9 cellular contexts compared by ENCODE assay signal in genomic region chr15:29674661-29675533, GRCh38.
DNase-seq lines count a peak whose midpoint lies in the region; ATAC-seq, FAIRE-seq and TF ChIP-seq lines count a peak whose summit lies in the region.
"Had no signal": no experiment of that assay in that cellular context is flagged by ENCODE, and none has a peak within 500 bp of the region (broad histone marks: within the 10 kb centered on the region; RNA-seq: fewer than 3 reads in every experiment).

No MANE protein-coding gene starts in this region.

- H3K9me3 ChIP-seq in thoracic aorta, result no peaks in the 10 kb centered on the region

- H3K4me1 Mint-ChIP-seq in activated CD4-positive, alpha-beta memory T cell treated with anti-CD3 and anti-CD28 coated beads, Interleukin-2, amount 10 ng/mL, durations not matched to agents 7 days and 5 days, result no peaks in the 10 kb centered on the region

- H3K36me3 ChIP-seq in bronchial epithelial cell (ENCODE audit: control insufficient read depth, insufficient read depth, low read length) (no peaks in the 10 kb centered on the region), thoracic aorta (no peaks in the 10 kb centered on the region)

- H3K4me3 ChIP-seq in bronchial epithelial cell (ENCODE audit: low read depth, low read length) (peak overlapping the region; percentile 47), thoracic aorta (peak overlapping the region; percentile 69)

- H3K27me3 ChIP-seq in bronchial epithelial cell (ENCODE audit: control insufficient read depth, insufficient read depth, low read length) (no peaks in the 10 kb centered on the region), thoracic aorta (replicated peaks; ENCODE audit: insufficient read depth) (no peaks in the 10 kb centered on the region)

- peaks cover 9% of the 10 kb centered on the region for H3K27me3 Mint-ChIP-seq in activated CD4-positive, alpha-beta memory T cell treated with anti-CD3 and anti-CD28 coated beads, Interleukin-2, amount 10 ng/mL, durations not matched to agents 7 days and 5 days

- CTCF ChIA-PET in activated CD4-positive, alpha-beta memory T cell treated with anti-CD3 and anti-CD28 coated beads, Interleukin-2, amount 10 ng/mL, durations not matched to agents 7 days and 5 days (lab: Charles Lee), result no interaction called here

- H3K36me3 Mint-ChIP-seq in activated CD4-positive, alpha-beta memory T cell treated with anti-CD3 and anti-CD28 coated beads, Interleukin-2, amount 10 ng/mL, durations not matched to agents 7 days and 5 days (ENCODE audit: low read depth), result no peaks in the 10 kb centered on the region

- TF ChIP-seq CTCF in bronchial epithelial cell (IDR thresholded peaks at IDR 0.05; ENCODE audit: insufficient read depth, low read length, severe bottlenecking) (no peak), thoracic aorta (IDR thresholded peaks at IDR 0.05) (no peak)

- H3K4me3 Mint-ChIP-seq in activated CD4-positive, alpha-beta memory T cell treated with anti-CD3 and anti-CD28 coated beads, Interleukin-2, amount 10 ng/mL, durations not matched to agents 7 days and 5 days, result no peak overlapping the region
- H3K4me3 Mint-ChIP-seq: dendritic cell treated with granulocyte-macrophage colony-stimulating factor and Interleukin-4, amounts not matched to agents 40 ng/mL and 50 ng/mL, for 4 days had no signal

- no peaks in the 10 kb centered on the region for H3K9me3 Mint-ChIP-seq in activated CD4-positive, alpha-beta memory T cell treated with anti-CD3 and anti-CD28 coated beads, Interleukin-2, amount 10 ng/mL, durations not matched to agents 7 days and 5 days
- H3K9me3 Mint-ChIP-seq: dendritic cell treated with granulocyte-macrophage colony-stimulating factor and Interleukin-4, amounts not matched to agents 40 ng/mL and 50 ng/mL, for 4 days had no signal

- no peak for FAIRE-seq in bronchial epithelial cell (lab: Jason Lieb, UNC)

- DNase-seq in NCI-H146 (lab: John Stamatoyannopoulos, UW) (peak; percentile 74), NCI-H146 treated with DMSO at 0.1 percent for 48 hours (lab: John Stamatoyannopoulos, UW; ENCODE audit: unreplicated experiment) (no peak), bronchial epithelial cell (ENCODE audit: low read depth) (no peak), kidney tubule cell (ENCODE audit: low spot score) (peak; percentile 75), thoracic aorta (ENCODE audit: low spot score) (no peak), GM19240 (ENCODE audit: insufficient read length, low spot score) (no peak), foreskin melanocyte (no peak)
- no peak for DNase-seq in activated CD4-positive, alpha-beta memory T cell treated with anti-CD3 and anti-CD28 coated beads, Interleukin-2, amount 10 ng/mL, durations not matched to agents 7 days and 5 days

- POLR2A ChIA-PET in activated CD4-positive, alpha-beta memory T cell treated with anti-CD3 and anti-CD28 coated beads, Interleukin-2, amount 10 ng/mL, durations not matched to agents 7 days and 5 days (lab: Charles Lee), result no interaction called here

- no peak overlapping the region for H3K27ac Mint-ChIP-seq in activated CD4-positive, alpha-beta memory T cell treated with anti-CD3 and anti-CD28 coated beads, Interleukin-2, amount 10 ng/mL, durations not matched to agents 7 days and 5 days
- H3K27ac Mint-ChIP-seq: dendritic cell treated with granulocyte-macrophage colony-stimulating factor and Interleukin-4, amounts not matched to agents 40 ng/mL and 50 ng/mL, for 4 days had no signal

- ATAC-seq in thoracic aorta (ENCODE audit: insufficient number of reproducible peaks, low FRiP score, low read depth), result no peak

- no peak overlapping the region for H3K27ac ChIP-seq in thoracic aorta

- H3K4me1 ChIP-seq in thoracic aorta (ENCODE audit: control insufficient read depth in 1 of 2, low read depth in 2 of 2), result peaks cover 0 to 30% of the 10 kb centered on the region in 2 donors

Comparison
In these comparisons a context has a peak if more than half of its experiments do, and no peak if none do; other contexts are left out.
1. DNase-seq: peak in NCI-H146 (single experiment) and kidney tubule cell (single experiment); none in NCI-H146 treated with DMSO at 0.1 percent for 48 hours (single experiment), bronchial epithelial cell (single experiment), thoracic aorta (single experiment), GM19240 (single experiment), activated CD4-positive, alpha-beta memory T cell treated with anti-CD3 and anti-CD28 coated beads, Interleukin-2, amount 10 ng/mL, durations not matched to agents 7 days and 5 days (single experiment) and foreskin melanocyte (single experiment).